In the genomic region with DNA sequence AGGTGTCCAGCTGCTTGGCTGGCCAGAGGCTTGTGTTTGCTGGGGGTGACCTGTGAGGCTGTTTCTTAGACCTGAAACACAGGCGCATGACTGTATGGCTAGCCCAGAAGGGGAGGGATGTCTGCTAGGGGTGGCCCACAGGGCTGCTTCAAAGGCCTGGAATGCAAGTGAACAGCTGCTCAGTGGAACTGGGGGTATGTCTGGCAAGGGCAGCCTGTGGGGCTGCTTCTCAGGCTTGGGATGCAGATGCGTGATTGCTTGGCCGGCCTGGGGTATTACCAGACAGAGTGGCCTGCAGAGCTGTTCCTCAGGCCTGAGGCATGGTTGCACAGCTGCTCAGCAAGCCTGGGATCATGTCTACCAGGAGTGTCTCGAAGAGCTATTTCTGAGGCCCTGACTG, we compare ENCODE assay signal across 30 cellular contexts.
"Had no signal": no experiment of that assay in that cellular context is flagged by ENCODE, and none has a peak within 500 bp of the region (broad histone marks: within the 10 kb centered on the region; RNA-seq: fewer than 3 reads in every experiment).

No MANE protein-coding gene starts in this region.

- H3K4me1 ChIP-seq: breast epithelium, colonic mucosa, pancreas, prostate gland, thyroid gland, upper lobe of right lung had no signal

- H3K27ac ChIP-seq: breast epithelium, colonic mucosa, epithelial cell of prostate, esophagus squamous epithelium, pancreas, prostate gland, stomach, thyroid gland, upper lobe of right lung had no signal

- H3K4me1 Mint-ChIP-seq: activated B cell treated with CpG ODN at 0.5 μM for 24 hours; activated CD8-positive, alpha-beta memory T cell treated with anti-CD3 and anti-CD28 coated beads, Interleukin-2, amount 10 ng/mL, durations not matched to agents 7 days and 5 days; stimulated activated naive B cell treated with anti-CD40 and anti-IgM and Interleukin-4, amounts not matched to agents 10 μg/mL and 1 μg/mL and 100 μg/mL, for 72 hours had no signal

- H3K36me3 ChIP-seq: breast epithelium, colonic mucosa, esophagus squamous epithelium, pancreas, prostate gland, stomach, thyroid gland, upper lobe of right lung had no signal

- H3K4me3 ChIP-seq: breast epithelium, colonic mucosa, esophagus squamous epithelium, pancreas, prostate gland, smooth muscle cell, stomach, thyroid gland, upper lobe of right lung had no signal

- H3K9me3 ChIP-seq: colonic mucosa, pancreas, prostate gland, thyroid gland had no signal

- H3K27ac Mint-ChIP-seq: activated B cell treated with CpG ODN at 0.5 μM for 24 hours; activated CD8-positive, alpha-beta memory T cell treated with anti-CD3 and anti-CD28 coated beads, Interleukin-2, amount 10 ng/mL, durations not matched to agents 7 days and 5 days; activated CD8-positive, alpha-beta T cell treated with anti-CD3 and anti-CD28 coated beads, Interleukin-2, amount 10 ng/mL, durations not matched to agents 7 days and 5 days; activated naive CD4-positive, alpha-beta T cell treated with anti-CD3 and anti-CD28 coated beads, Interleukin-2, amount 50 U/mL, for 72 hours; activated T-cell treated with anti-CD3 and anti-CD28 coated beads, Interleukin-2, amount 50 U/mL, for 72 hours; naive thymus-derived CD4-positive, alpha-beta T cell; stimulated activated naive B cell treated with anti-CD40 and anti-IgM and Interleukin-4, amounts not matched to agents 10 μg/mL and 1 μg/mL and 100 μg/mL, for 72 hours; T-helper 2 cell treated with Interferon-gamma antibody and Interleukin-4, amounts not matched to agents 5 μg/mL and 100 μg/mL, for 36 hours had no signal

- H3K27me3 ChIP-seq: breast epithelium, colonic mucosa, esophagus squamous epithelium, pancreas, stomach, thyroid gland, upper lobe of right lung had no signal

- ATAC-seq: activated CD8-positive, alpha-beta memory T cell treated with anti-CD3 and anti-CD28 coated beads, Interleukin-2, amount 10 ng/mL, durations not matched to agents 7 days and 5 days; activated CD8-positive, alpha-beta T cell treated with anti-CD3 and anti-CD28 coated beads, Interleukin-2, amount 10 ng/mL, durations not matched to agents 7 days and 5 days; activated naive CD4-positive, alpha-beta T cell treated with anti-CD3 and anti-CD28 coated beads, Interleukin-2, amount 50 U/mL, for 72 hours; activated T-cell treated with anti-CD3 and anti-CD28 coated beads, Interleukin-2, amount 50 U/mL, for 72 hours; left cardiac atrium; left ventricle myocardium superior; naive thymus-derived CD4-positive, alpha-beta T cell; pancreas; sciatic nerve; stimulated activated naive B cell treated with anti-CD40 and anti-IgM and Interleukin-4, amounts not matched to agents 10 μg/mL and 1 μg/mL and 100 μg/mL, for 72 hours had no signal

- H3K4me3 Mint-ChIP-seq: activated B cell treated with CpG ODN at 0.5 μM for 24 hours; activated CD8-positive, alpha-beta memory T cell treated with anti-CD3 and anti-CD28 coated beads, Interleukin-2, amount 10 ng/mL, durations not matched to agents 7 days and 5 days; activated CD8-positive, alpha-beta T cell treated with anti-CD3 and anti-CD28 coated beads, Interleukin-2, amount 10 ng/mL, durations not matched to agents 7 days and 5 days; activated T-cell treated with anti-CD3 and anti-CD28 coated beads, Interleukin-2, amount 50 U/mL, for 72 hours; naive thymus-derived CD4-positive, alpha-beta T cell; stimulated activated naive B cell treated with anti-CD40 and anti-IgM and Interleukin-4, amounts not matched to agents 10 μg/mL and 1 μg/mL and 100 μg/mL, for 72 hours; T-helper 2 cell treated with Interferon-gamma antibody and Interleukin-4, amounts not matched to agents 5 μg/mL and 100 μg/mL, for 36 hours had no signal

- DNase-seq: activated B cell treated with CpG ODN at 0.5 μM for 24 hours; activated CD8-positive, alpha-beta memory T cell treated with anti-CD3 and anti-CD28 coated beads, Interleukin-2, amount 10 ng/mL, durations not matched to agents 7 days and 5 days; activated CD8-positive, alpha-beta T cell treated with anti-CD3 and anti-CD28 coated beads, Interleukin-2, amount 10 ng/mL, durations not matched to agents 7 days and 5 days; activated naive CD4-positive, alpha-beta T cell; activated T-cell treated with anti-CD3 and anti-CD28 coated beads, Interleukin-2, amount 50 U/mL, for 72 hours; colonic mucosa; effector CD8-positive, alpha-beta T cell; esophagus squamous epithelium; foreskin melanocyte; left cardiac atrium; left ventricle myocardium superior; mammary epithelial cell; naive thymus-derived CD4-positive, alpha-beta T cell; nucleus accumbens; pancreas; retina; stimulated activated CD4-positive, alpha-beta T cell treated with anti-CD3 and anti-CD28 coated beads, Interleukin-1b, Interleukin-23, amount 100 ng/mL, for 48 hours; stimulated activated CD4-positive, alpha-beta T cell treated with anti-CD3 and anti-CD28 coated beads, Interleukin-4, amount 100 ng/mL, for 4 hours; stimulated activated CD8-positive, alpha-beta memory T cell treated with anti-CD3 and anti-CD28 coated beads, Interleukin-4, amount 100 ng/mL, for 48 hours; stimulated activated naive B cell treated with anti-CD40 and anti-IgM and Interleukin-4, amounts not matched to agents 10 μg/mL and 1 μg/mL and 100 μg/mL, for 72 hours; stomach; thyroid gland; upper lobe of right lung had no signal
